In genomic region chr10:118151461-118151860, GRCh38 we compare ENCODE assay signal across 27 cellular contexts.
"Had no signal": no experiment of that assay in that cellular context is flagged by ENCODE, and none has a peak within 500 bp of the region (broad histone marks: within the 10 kb centered on the region; RNA-seq: fewer than 3 reads in every experiment).

No MANE protein-coding gene starts in this region.

- H3K4me3 Mint-ChIP-seq: activated CD4-positive, alpha-beta T cell treated with anti-CD3 and anti-CD28 coated beads, Interleukin-2, amount 10 ng/mL, durations not matched to agents 24 days and 14 days; activated CD8-positive, alpha-beta memory T cell treated with anti-CD3 and anti-CD28 coated beads, Interleukin-2, amount 10 ng/mL, durations not matched to agents 7 days and 5 days; activated naive CD8-positive, alpha-beta T cell treated with anti-CD3 and anti-CD28 coated beads, Interleukin-2, amount 50 U/mL, for 24 hours; activated T-cell treated with anti-CD3 and anti-CD28 coated beads, Interleukin-2, amount 50 U/mL, for 24 hours; activated T-helper 1 cell treated with anti-CD3 and anti-CD28 coated beads, Interleukin-12 subunit alpha, Interleukin-12 subunit beta, Interleukin-2, Interleukin-4 antibody, amounts not matched to agents 30 ng/mL and 10 ng/mL and 1 ng/mL, durations not matched to agents 14 hours and 24 hours and 36 hours; T-helper 1 cell treated with Interleukin-12 subunit alpha and Interleukin-12 subunit beta and Interleukin-4 antibody, amounts not matched to agents 30 μg/mL and 1 μg/mL, for 36 hours; WTC11 had no signal

- H3K4me3 ChIP-seq: MG63, Peyer's patch, SJSA1 had no signal

- H3K9me3 ChIP-seq: MG63, Peyer's patch, SJSA1 had no signal

- H3K36me3 Mint-ChIP-seq: activated CD8-positive, alpha-beta memory T cell treated with anti-CD3 and anti-CD28 coated beads, Interleukin-2, amount 10 ng/mL, durations not matched to agents 7 days and 5 days; activated naive CD4-positive, alpha-beta T cell treated with anti-CD3 and anti-CD28 coated beads, Interleukin-2, amount 50 U/mL, for 72 hours; WTC11 had no signal

- H3K27me3 ChIP-seq: Peyer's patch, SJSA1 had no signal

- H3K4me1 ChIP-seq: Peyer's patch, SJSA1 had no signal

- DNase-seq: activated CD4-positive, alpha-beta T cell treated with anti-CD3 and anti-CD28 coated beads, Interleukin-2, amount 10 ng/mL, durations not matched to agents 24 days and 14 days; activated CD4-positive, alpha-beta T cell treated with anti-CD3 and anti-CD28 coated beads, Interleukin-2, amount 50 U/mL, for 48 hours; activated CD4-positive, CD25-positive, alpha-beta regulatory T cell treated with anti-CD3 and anti-CD28 coated beads, Interleukin-2, amount 50 U/mL, for 72 hours; activated CD8-positive, alpha-beta memory T cell treated with anti-CD3 and anti-CD28 coated beads, Interleukin-2, amount 10 ng/mL, durations not matched to agents 7 days and 5 days; activated effector memory CD4-positive, alpha-beta T cell treated with Interleukin-2 at 50 U/mL for 16 hours; activated naive CD4-positive, alpha-beta T cell; activated naive CD8-positive, alpha-beta T cell treated with anti-CD3 and anti-CD28 coated beads, Interleukin-2, amount 50 U/mL, for 24 hours; activated T-cell treated with anti-CD3 and anti-CD28 coated beads, Interleukin-2, amount 50 U/mL, for 24 hours; amygdala; MG63; MV-4-11; NCI-H1092 treated with DMSO at 0.1 percent for 48 hours; NCI-H1417 treated with DMSO at 0.1 percent for 48 hours; NCI-H1694; NCI-H2029; NCI-H510A treated with DMSO at 0.1 percent for 48 hours; NCI-H69; NK-92 treated with Interleukin-12 subunit alpha and Interleukin-12 subunit beta, amount 100 ng/mL, for 24 hours; Right ventricle myocardium superior; SW 1271 had no signal

- H3K27ac Mint-ChIP-seq: activated CD4-positive, alpha-beta T cell treated with anti-CD3 and anti-CD28 coated beads, Interleukin-2, amount 10 ng/mL, durations not matched to agents 24 days and 14 days; activated CD8-positive, alpha-beta memory T cell treated with anti-CD3 and anti-CD28 coated beads, Interleukin-2, amount 10 ng/mL, durations not matched to agents 7 days and 5 days; activated naive CD4-positive, alpha-beta T cell treated with anti-CD3 and anti-CD28 coated beads, Interleukin-2, amount 50 U/mL, for 72 hours; activated naive CD8-positive, alpha-beta T cell treated with anti-CD3 and anti-CD28 coated beads, Interleukin-2, amount 50 U/mL, for 24 hours; activated T-cell treated with anti-CD3 and anti-CD28 coated beads, Interleukin-2, amount 50 U/mL, for 24 hours; activated T-helper 1 cell treated with anti-CD3 and anti-CD28 coated beads, Interleukin-12 subunit alpha, Interleukin-12 subunit beta, Interleukin-2, Interleukin-4 antibody, amounts not matched to agents 30 ng/mL and 10 ng/mL and 1 ng/mL, durations not matched to agents 14 hours and 24 hours and 36 hours; T-helper 1 cell treated with Interleukin-12 subunit alpha and Interleukin-12 subunit beta and Interleukin-4 antibody, amounts not matched to agents 30 μg/mL and 1 μg/mL, for 36 hours; WTC11 had no signal

- H3K9me3 Mint-ChIP-seq: activated CD4-positive, alpha-beta T cell treated with anti-CD3 and anti-CD28 coated beads, Interleukin-2, amount 10 ng/mL, durations not matched to agents 24 days and 14 days; activated naive CD8-positive, alpha-beta T cell treated with anti-CD3 and anti-CD28 coated beads, Interleukin-2, amount 50 U/mL, for 24 hours; T-helper 1 cell treated with Interleukin-12 subunit alpha and Interleukin-12 subunit beta and Interleukin-4 antibody, amounts not matched to agents 30 μg/mL and 1 μg/mL, for 36 hours had no signal

- H3K4me1 Mint-ChIP-seq: activated CD4-positive, alpha-beta T cell treated with anti-CD3 and anti-CD28 coated beads, Interleukin-2, amount 10 ng/mL, durations not matched to agents 24 days and 14 days; activated CD8-positive, alpha-beta memory T cell treated with anti-CD3 and anti-CD28 coated beads, Interleukin-2, amount 10 ng/mL, durations not matched to agents 7 days and 5 days; activated naive CD8-positive, alpha-beta T cell treated with anti-CD3 and anti-CD28 coated beads, Interleukin-2, amount 50 U/mL, for 24 hours had no signal

- H3K27ac ChIP-seq: Peyer's patch, RWPE1, SJSA1 had no signal

- H3K36me3 ChIP-seq: MG63, Peyer's patch, SJSA1 had no signal
